18 cellular contexts compared by ENCODE assay signal in genomic region chrX:150954951-150955350, GRCh38. TPM values are rescaled to one million over a fixed set of nuclear protein-coding genes. Genes with fewer than 3 reads are reported as not detected.
DNase-seq lines count a peak whose midpoint lies in the region; ATAC-seq, FAIRE-seq and TF ChIP-seq lines count a peak whose summit lies in the region.
"Had no signal": no experiment of that assay in that cellular context is flagged by ENCODE, and none has a peak within 500 bp of the region (broad histone marks: within the 10 kb centered on the region; RNA-seq: fewer than 3 reads in every experiment).

No MANE protein-coding gene starts in this region.

- intact Hi-C loops in IMR-90 (cut with micrococcal nuclease): no loop called here

- dilution Hi-C loops in IMR-90 (cut with HindIII; ENCODE audit: low sequenced_read_pairs, unreplicated experiment): no loop called here

- H3K27me3 ChIP-seq in IMR-90 (ENCODE audit: control insufficient read depth, insufficient read depth, low read length) (peaks cover 1% of the 10 kb centered on the region; the same call in 1 of the 2 replicates), WERI-Rb-1 (ENCODE audit: insufficient read depth, low read depth, severe bottlenecking) (peaks cover 17% of the 10 kb centered on the region)

- TF ChIP-seq CTCF in A549 (IDR thresholded peaks at IDR 0.05): no peak
- no peak for TF ChIP-seq CTCF in IMR-90 (conservative IDR thresholded peaks at IDR 0.05; ENCODE audit: low read depth, low read length)
- TF ChIP-seq CTCF in WERI-Rb-1 (IDR thresholded peaks at IDR 0.05; ENCODE audit: low read depth, low read length): no peak
- no peak for TF ChIP-seq CTCF in coronary artery (IDR thresholded peaks at IDR 0.05)

- no peak for ATAC-seq in A549
- ATAC-seq in IMR-90 (ENCODE audit: low read depth): no peak
- ATAC-seq in HG03354 (IDR thresholded peaks at IDR 0.05; ENCODE audit: poor library complexity, severe bottlenecking, unreplicated experiment): no peak
- ATAC-seq: CD8-positive, alpha-beta T cell had no signal

- WGBS in A549 (ENCODE audit: missing lambda C conversion rate): 75% methylated on average over 2 of the region's 3 CpGs
- WGBS in IMR-90 (ENCODE audit: extremely low coverage in 2 of 2, insufficient read length in 1 of 2), 2 experiments: 29% methylated on average over 1 of the region's 3 CpGs; no CpG with 5 or more reads in 1 of the 2 experiments

- H3K36me3 ChIP-seq in IMR-90 (ENCODE audit: control insufficient read depth, insufficient read depth, low read length): no peaks in the 10 kb centered on the region
- H3K36me3 ChIP-seq in WERI-Rb-1: no peaks in the 10 kb centered on the region
- H3K36me3 ChIP-seq: BLaER1 had no signal

- no peak overlapping the region for H2BK5ac ChIP-seq in IMR-90 (ENCODE audit: low read depth, low read length, poor library complexity, severe bottlenecking)

- H3K23ac ChIP-seq in IMR-90 (ENCODE audit: low read depth, low read length): no peak overlapping the region

- H3K4me3 ChIP-seq in A549: no peak overlapping the region
- H3K4me3 ChIP-seq in IMR-90 (ENCODE audit: insufficient read depth, low read depth, low read length): no peak overlapping the region
- H3K4me3 ChIP-seq in WERI-Rb-1 (ENCODE audit: low read depth, low read length): no peak overlapping the region
- H3K4me3 ChIP-seq in coronary artery: no peak overlapping the region
- H3K4me3 ChIP-seq: BLaER1 had no signal

- H4K8ac ChIP-seq in IMR-90 (ENCODE audit: low read depth in 2 of 2, low read length in 2 of 2): no peak overlapping the region

- no peak overlapping the region for H2BK15ac ChIP-seq in IMR-90 (ENCODE audit: low read depth, low read length)

- no peak overlapping the region for H3K9ac ChIP-seq in IMR-90 (ENCODE audit: low read depth, low read length)
- H3K9ac ChIP-seq: BLaER1 had no signal

- POLR2A ChIA-PET in A549 (lab: Yijun Ruan, JAX): no interaction called here
- POLR2A ChIA-PET in IMR-90 (lab: Charles Lee; ENCODE audit: unreplicated experiment): no interaction called here

- no peak for FAIRE-seq in A549 (lab: Jason Lieb, UNC)
- FAIRE-seq: G401.6, GM12892 had no signal

- no peak overlapping the region for H2BK20ac ChIP-seq in IMR-90 (ENCODE audit: low read depth, low read length)

- no peak overlapping the region for H2AK5ac ChIP-seq in IMR-90 (ENCODE audit: low read depth, low read length)

- no peak overlapping the region for H2AK9ac ChIP-seq in IMR-90 (replicated peaks; ENCODE audit: low read depth, low read length, poor library complexity)

- H3K14ac ChIP-seq in IMR-90 (replicated peaks; ENCODE audit: low read depth, low read length): no peak overlapping the region

- H4K5ac ChIP-seq in IMR-90 (ENCODE audit: low read depth, low read length): no peak overlapping the region

- in situ Hi-C loops in IMR-90 (cut with MboI; ENCODE audit: low sequenced_read_pairs): no loop called here

- no peaks in the 10 kb centered on the region for H3K79me1 ChIP-seq in IMR-90 (ENCODE audit: low read depth in 1 of 2, low read length in 2 of 2)

- H3K27ac ChIP-seq in A549 (no peak overlapping the region), IMR-90 (ENCODE audit: insufficient read depth, low read length) (no peak overlapping the region), WERI-Rb-1 (no peak overlapping the region), coronary artery (no peak overlapping the region)
- H3K27ac ChIP-seq: BLaER1, C4-2B had no signal

- H3K18ac ChIP-seq in IMR-90 (ENCODE audit: low read depth, low read length): no peak overlapping the region

- TF ChIP-seq POLR2A in A549 (IDR thresholded peaks at IDR 0.05; ENCODE audit: low read length) (no peak), IMR-90 (IDR thresholded peaks at IDR 0.05; ENCODE audit: low read depth, low read length) (no peak), erythroblast (IDR thresholded peaks at IDR 0.05; ENCODE audit: low read length) (no peak)

- no peaks in the 10 kb centered on the region for H3K9me1 ChIP-seq in IMR-90 (ENCODE audit: insufficient read depth, low read length)

- no TSS peak for BruUV-seq in IMR-90 (replicated peaks; lab: Mats Ljungman, UMichigan)

- no peak overlapping the region for H3K4ac ChIP-seq in IMR-90 (ENCODE audit: low read depth, low read length)

- no peak overlapping the region for H3K4me2 ChIP-seq in A549
- no peak overlapping the region for H3K4me2 ChIP-seq in IMR-90 (ENCODE audit: low read depth, low read length)
- H3K4me2 ChIP-seq: BLaER1 had no signal

- H3K4me1 ChIP-seq in A549 (no peaks in the 10 kb centered on the region), IMR-90 (ENCODE audit: control insufficient read depth, insufficient read depth, low read length) (no peaks in the 10 kb centered on the region)
- H3K4me1 ChIP-seq: BLaER1, Caco-2 had no signal

- H4K20me1 ChIP-seq in IMR-90 (ENCODE audit: insufficient read depth, low read length): no peaks in the 10 kb centered on the region
- H4K20me1 ChIP-seq: BLaER1 had no signal

- CTCF ChIA-PET in A549 (lab: Yijun Ruan, JAX): no interaction called here
- CTCF ChIA-PET in IMR-90 (lab: Yijun Ruan, JAX): no interaction called here

- no peak for TF ChIP-seq EP300 in A549 (IDR thresholded peaks at IDR 0.05)

- DNase-seq in A549 (ENCODE audit: low read depth in 1 of 2, low spot score in 1 of 2) (no peak), IMR-90 (no peak), WERI-Rb-1 (peak; percentile 31), erythroblast (lab: John Stamatoyannopoulos, UW) (peak; percentile 15 to 38), coronary artery (ENCODE audit: low spot score) (no peak)
- DNase-seq: Caco-2; CD4-positive, CD25-positive, alpha-beta regulatory T cell; CD8-positive, alpha-beta T cell; DMS153; DND-41; GOT3; H7; HCEC 1CT had no signal

- TF ChIP-seq RAD21 in A549 (conservative IDR thresholded peaks at IDR 0.05 in 1 of 2, IDR thresholded peaks at IDR 0.05 in 1 of 2) (no peak), IMR-90 (IDR thresholded peaks at IDR 0.05; ENCODE audit: low read length) (no peak)

- no peak overlapping the region for H3K56ac ChIP-seq in IMR-90 (ENCODE audit: extremely low read depth, insufficient read depth, low read length)

- H3K9me3 ChIP-seq in A549: no peaks in the 10 kb centered on the region
- H3K9me3 ChIP-seq in IMR-90 (ENCODE audit: control insufficient read depth, insufficient read depth, low read length): no peaks in the 10 kb centered on the region; the same call in 1 of the 2 replicates
- H3K9me3 ChIP-seq in WERI-Rb-1 (ENCODE audit: severe bottlenecking): no peaks in the 10 kb centered on the region
- H3K9me3 ChIP-seq: Caco-2 had no signal

- no peak overlapping the region for H2BK120ac ChIP-seq in IMR-90 (ENCODE audit: low read depth, low read length)

- peak overlapping the region; percentile 51 for H2AFZ ChIP-seq in IMR-90 (replicated peaks; ENCODE audit: low read length, poor library complexity)

- no peak overlapping the region for H4K91ac ChIP-seq in IMR-90 (ENCODE audit: insufficient read depth, low read depth, low read length)

TF ChIP-seq in A549, 52 proteins besides CTCF, POLR2A, EP300 and RAD21:
- TF ChIP-seq MAFK (IDR thresholded peaks at IDR 0.05; ENCODE audit: partially characterized antibody) (peak; percentile 96), MAZ (IDR thresholded peaks at IDR 0.05; ENCODE audit: borderline replicate concordance, low read depth, low read length) (no peak)
TF ChIP-seq in A549: peak in this region for 1.

TF ChIP-seq in IMR-90, 13 proteins besides CTCF, POLR2A, EP300 and RAD21:
- TF ChIP-seq BHLHE40 (IDR thresholded peaks at IDR 0.05; ENCODE audit: low read depth, low read length): no peak
- no peak for TF ChIP-seq RFX5 (IDR thresholded peaks at IDR 0.05; ENCODE audit: low read depth, low read length)
- peak; percentile 99 for TF ChIP-seq MAFK (IDR thresholded peaks at IDR 0.05; ENCODE audit: low read depth, low read length)
- TF ChIP-seq CEBPB (IDR thresholded peaks at IDR 0.05; ENCODE audit: low read depth, low read length): no peak

RNA-seq across cellular contexts. Expression of gene HMGB3, which starts 28.2 kb away (rescaled TPM):
- polyA plus RNA-seq in A549 (2011; rRNA removed) (110 and 142 TPM in 2 replicates), A549 (2017; fragmentation: RNase III; extraction: RNeasy Plus Mini Kit Qiagen cat#74134 plus additional on column Dnase treatment) (94.6 to 121 TPM (median 104 TPM) in 3 replicates), IMR-90 (2012; rRNA removed) (15.7 and 21.3 TPM in 2 replicates)
- polyA plus RNA-seq in A549 (2012; cell fraction: cytosol; rRNA removed): 27.0 and 27.1 TPM in 2 replicates
- 6.8 and 14.5 TPM in 2 replicates for polyA plus RNA-seq in A549 (2012; cell fraction: nucleus; rRNA removed)
- 34.7 and 37.6 TPM in 2 replicates for polyA minus RNA-seq in A549 (2011; rRNA and poly(A)+ RNA removed)
- 14.7 and 23.3 TPM in 2 replicates for total RNA-seq in IMR-90 (2012; rRNA removed)
- 1.4 and 10.6 TPM in 2 replicates for polyA plus RNA-seq in IMR-90 (2012; cell fraction: cytosol; rRNA removed)
- 0.51 and 4.2 TPM in 2 replicates for polyA plus RNA-seq in IMR-90 (2012; cell fraction: nucleus; rRNA removed; ENCODE audit: low replicate concordance)

RNA-seq across cellular contexts. Expression of gene CD99L2, which starts 56.5 kb away (rescaled TPM):
- polyA plus RNA-seq in A549 (2011; rRNA removed): 65.3 and 66.5 TPM in 2 replicates
- polyA plus RNA-seq in A549 (2012; cell fraction: cytosol; rRNA removed): 42.4 and 52.0 TPM in 2 replicates
- 65.3 and 66.7 TPM in 2 replicates for polyA plus RNA-seq in A549 (2012; cell fraction: nucleus; rRNA removed)
- 41.8 to 58.3 TPM (median 50.5 TPM) in 3 replicates for polyA plus RNA-seq in A549 (2017; fragmentation: RNase III; extraction: RNeasy Plus Mini Kit Qiagen cat#74134 plus additional on column Dnase treatment)
- 67.2 and 68.7 TPM in 2 replicates for polyA minus RNA-seq in A549 (2011; rRNA and poly(A)+ RNA removed)
- 17.4 and 20.6 TPM in 2 replicates for total RNA-seq in IMR-90 (2012; rRNA removed)
- 41.4 and 43.0 TPM in 2 replicates for polyA plus RNA-seq in IMR-90 (2012; rRNA removed)
- polyA plus RNA-seq in IMR-90 (2012; cell fraction: cytosol; rRNA removed): 49.7 and 67.4 TPM in 2 replicates
- polyA plus RNA-seq in IMR-90 (2012; cell fraction: nucleus; rRNA removed; ENCODE audit: low replicate concordance): 29.8 and 32.3 TPM in 2 replicates

Comparison
In these comparisons a context has a peak if more than half of its experiments do, and no peak if none do; other contexts are left out.
1. DNase-seq: peak in WERI-Rb-1 (single experiment) and erythroblast (2 of 2); none in A549 (0 of 2), IMR-90 (single experiment) and coronary artery (single experiment).